ENCODE assay signal across 17 cellular contexts in the genomic region with DNA sequence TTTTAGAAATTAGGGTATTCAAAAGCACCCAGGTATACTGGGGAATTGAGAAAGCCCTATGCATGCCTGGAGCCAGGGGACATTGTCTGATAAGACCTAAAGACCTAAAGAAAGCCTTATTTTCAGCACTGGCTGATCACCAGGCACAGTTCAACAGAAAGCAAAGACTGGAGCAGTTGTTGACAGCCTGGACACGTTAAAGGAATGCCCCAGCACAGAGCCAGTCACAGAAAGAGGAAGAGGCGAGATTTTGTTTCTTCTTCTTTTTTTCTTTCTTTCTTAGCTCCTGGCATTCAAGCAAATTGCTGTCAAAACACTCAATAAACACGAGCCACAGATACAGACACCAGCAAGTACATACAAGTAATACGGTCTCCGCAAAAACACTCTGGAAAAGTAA.
"Had no signal": no experiment of that assay in that cellular context is flagged by ENCODE, and none has a peak within 500 bp of the region (broad histone marks: within the 10 kb centered on the region; RNA-seq: fewer than 3 reads in every experiment).

No MANE protein-coding gene starts in this region.

- H3K27ac ChIP-seq: adrenal gland, cardiac muscle cell, gastroesophageal sphincter, parathyroid adenoma, skin epidermis, tibial artery, uterus had no signal

- H3K4me1 ChIP-seq: adrenal gland, parathyroid adenoma, tibial artery, uterus had no signal

- H3K9me3 ChIP-seq: adrenal gland, gastroesophageal sphincter, tibial artery, uterus had no signal

- H3K27me3 ChIP-seq: cardiac muscle cell, uterus had no signal

- ATAC-seq: activated CD8-positive, alpha-beta T cell treated with anti-CD3 and anti-CD28 coated beads for 36 hours; gastroesophageal sphincter; left cardiac atrium; naive thymus-derived CD4-positive, alpha-beta T cell had no signal

- DNase-seq: activated CD4-positive, alpha-beta T cell treated with anti-CD3 and anti-CD28 coated beads for 4 hours; activated CD8-positive, alpha-beta T cell treated with anti-CD3 and anti-CD28 coated beads for 36 hours; activated effector memory CD4-positive, alpha-beta T cell treated with anti-CD3 and anti-CD28 coated beads, Interleukin-2, amount 50 U/mL, for 16 hours; activated T-cell treated with anti-CD3 and anti-CD28 coated beads, Interleukin-2, amount 50 U/mL, for 48 hours; adrenal gland; left cardiac atrium; naive thymus-derived CD4-positive, alpha-beta T cell; stimulated activated CD4-positive, alpha-beta T cell treated with anti-CD3 and anti-CD28 coated beads, Interleukin-4, amount 100 ng/mL, for 24 hours; stimulated activated naive CD4-positive, alpha-beta T cell; T1000; uterus had no signal

- H3K36me3 ChIP-seq: adrenal gland, cardiac muscle cell, gastroesophageal sphincter, tibial artery, uterus had no signal

- H3K4me3 ChIP-seq: adrenal gland, cardiac muscle cell, gastroesophageal sphincter, lung, skin epidermis, tibial artery, uterus had no signal
